Comparison of ENCODE assay signal across 1 cellular context in the genomic region with DNA sequence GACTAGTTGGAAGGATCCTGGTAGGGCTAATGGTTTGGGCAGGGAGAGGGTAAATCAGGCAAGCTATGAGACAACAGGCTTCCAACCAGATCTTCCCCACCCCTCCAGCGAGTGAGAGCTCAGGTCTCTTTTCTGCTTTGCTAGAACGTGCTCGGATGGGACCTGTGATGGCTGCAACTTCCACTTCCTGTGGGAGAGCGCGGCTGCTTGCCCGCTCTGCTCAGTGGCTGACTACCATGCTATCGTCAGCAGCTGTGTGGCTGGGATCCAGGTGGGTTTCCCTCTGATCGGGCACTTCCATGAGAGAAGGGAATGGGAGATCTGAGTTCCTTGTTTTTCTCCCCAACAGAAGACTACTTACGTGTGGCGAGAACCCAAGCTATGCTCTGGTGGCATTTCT.
TF ChIP-seq lines count a peak whose summit lies in the region.

No MANE protein-coding gene starts in this region.

TF ChIP-seq in GM23338, 12 proteins besides CTCF, POLR2A, EP300 and RAD21 (continued from another document):
- TF ChIP-seq EZH2phosphoT487 (IDR thresholded peaks at IDR 0.05; ENCODE audit: unreplicated experiment), result no peak
- TF ChIP-seq STAT1 (IDR thresholded peaks at IDR 0.05; ENCODE audit: unreplicated experiment), result no peak
- TF ChIP-seq, protein P1, sequence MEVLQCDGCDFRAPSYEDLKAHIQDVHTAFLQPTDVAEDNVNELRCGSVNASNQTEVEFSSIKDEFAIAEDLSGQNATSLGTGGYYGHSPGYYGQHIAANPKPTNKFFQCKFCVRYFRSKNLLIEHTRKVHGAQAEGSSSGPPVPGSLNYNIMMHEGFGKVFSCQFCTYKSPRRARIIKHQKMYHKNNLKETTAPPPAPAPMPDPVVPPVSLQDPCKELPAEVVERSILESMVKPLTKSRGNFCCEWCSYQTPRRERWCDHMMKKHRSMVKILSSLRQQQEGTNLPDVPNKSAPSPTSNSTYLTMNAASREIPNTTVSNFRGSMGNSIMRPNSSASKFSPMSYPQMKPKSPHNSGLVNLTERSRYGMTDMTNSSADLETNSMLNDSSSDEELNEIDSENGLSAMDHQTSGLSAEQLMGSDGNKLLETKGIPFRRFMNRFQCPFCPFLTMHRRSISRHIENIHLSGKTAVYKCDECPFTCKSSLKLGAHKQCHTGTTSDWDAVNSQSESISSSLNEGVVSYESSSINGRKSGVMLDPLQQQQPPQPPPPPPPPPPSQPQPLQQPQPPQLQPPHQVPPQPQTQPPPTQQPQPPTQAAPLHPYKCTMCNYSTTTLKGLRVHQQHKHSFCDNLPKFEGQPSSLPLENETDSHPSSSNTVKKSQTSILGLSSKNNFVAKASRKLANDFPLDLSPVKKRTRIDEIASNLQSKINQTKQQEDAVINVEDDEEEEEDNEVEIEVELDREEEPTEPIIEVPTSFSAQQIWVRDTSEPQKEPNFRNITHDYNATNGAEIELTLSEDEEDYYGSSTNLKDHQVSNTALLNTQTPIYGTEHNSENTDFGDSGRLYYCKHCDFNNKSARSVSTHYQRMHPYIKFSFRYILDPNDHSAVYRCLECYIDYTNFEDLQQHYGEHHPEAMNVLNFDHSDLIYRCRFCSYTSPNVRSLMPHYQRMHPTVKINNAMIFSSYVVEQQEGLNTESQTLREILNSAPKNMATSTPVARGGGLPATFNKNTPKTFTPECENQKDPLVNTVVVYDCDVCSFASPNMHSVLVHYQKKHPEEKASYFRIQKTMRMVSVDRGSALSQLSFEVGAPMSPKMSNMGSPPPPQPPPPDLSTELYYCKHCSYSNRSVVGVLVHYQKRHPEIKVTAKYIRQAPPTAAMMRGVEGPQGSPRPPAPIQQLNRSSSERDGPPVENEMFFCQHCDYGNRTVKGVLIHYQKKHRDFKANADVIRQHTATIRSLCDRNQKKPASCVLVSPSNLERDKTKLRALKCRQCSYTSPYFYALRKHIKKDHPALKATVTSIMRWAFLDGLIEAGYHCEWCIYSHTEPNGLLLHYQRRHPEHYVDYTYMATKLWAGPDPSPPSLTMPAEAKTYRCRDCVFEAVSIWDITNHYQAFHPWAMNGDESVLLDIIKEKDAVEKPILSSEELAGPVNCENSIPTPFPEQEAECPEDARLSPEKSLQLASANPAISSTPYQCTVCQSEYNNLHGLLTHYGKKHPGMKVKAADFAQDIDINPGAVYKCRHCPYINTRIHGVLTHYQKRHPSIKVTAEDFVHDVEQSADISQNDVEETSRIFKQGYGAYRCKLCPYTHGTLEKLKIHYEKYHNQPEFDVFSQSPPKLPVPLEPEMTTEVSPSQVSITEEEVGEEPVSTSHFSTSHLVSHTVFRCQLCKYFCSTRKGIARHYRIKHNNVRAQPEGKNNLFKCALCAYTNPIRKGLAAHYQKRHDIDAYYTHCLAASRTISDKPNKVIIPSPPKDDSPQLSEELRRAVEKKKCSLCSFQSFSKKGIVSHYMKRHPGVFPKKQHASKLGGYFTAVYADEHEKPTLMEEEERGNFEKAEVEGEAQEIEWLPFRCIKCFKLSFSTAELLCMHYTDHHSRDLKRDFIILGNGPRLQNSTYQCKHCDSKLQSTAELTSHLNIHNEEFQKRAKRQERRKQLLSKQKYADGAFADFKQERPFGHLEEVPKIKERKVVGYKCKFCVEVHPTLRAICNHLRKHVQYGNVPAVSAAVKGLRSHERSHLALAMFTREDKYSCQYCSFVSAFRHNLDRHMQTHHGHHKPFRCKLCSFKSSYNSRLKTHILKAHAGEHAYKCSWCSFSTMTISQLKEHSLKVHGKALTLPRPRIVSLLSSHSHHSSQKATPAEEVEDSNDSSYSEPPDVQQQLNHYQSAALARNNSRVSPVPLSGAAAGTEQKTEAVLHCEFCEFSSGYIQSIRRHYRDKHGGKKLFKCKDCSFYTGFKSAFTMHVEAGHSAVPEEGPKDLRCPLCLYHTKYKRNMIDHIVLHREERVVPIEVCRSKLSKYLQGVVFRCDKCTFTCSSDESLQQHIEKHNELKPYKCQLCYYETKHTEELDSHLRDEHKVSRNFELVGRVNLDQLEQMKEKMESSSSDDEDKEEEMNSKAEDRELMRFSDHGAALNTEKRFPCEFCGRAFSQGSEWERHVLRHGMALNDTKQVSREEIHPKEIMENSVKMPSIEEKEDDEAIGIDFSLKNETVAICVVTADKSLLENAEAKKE (CRISPR knock-in tag; IDR thresholded peaks at IDR 0.05), result no peak
- no peak for TF ChIP-seq JUNB (IDR thresholded peaks at IDR 0.05; ENCODE audit: unreplicated experiment)
- TF ChIP-seq, protein P2, sequence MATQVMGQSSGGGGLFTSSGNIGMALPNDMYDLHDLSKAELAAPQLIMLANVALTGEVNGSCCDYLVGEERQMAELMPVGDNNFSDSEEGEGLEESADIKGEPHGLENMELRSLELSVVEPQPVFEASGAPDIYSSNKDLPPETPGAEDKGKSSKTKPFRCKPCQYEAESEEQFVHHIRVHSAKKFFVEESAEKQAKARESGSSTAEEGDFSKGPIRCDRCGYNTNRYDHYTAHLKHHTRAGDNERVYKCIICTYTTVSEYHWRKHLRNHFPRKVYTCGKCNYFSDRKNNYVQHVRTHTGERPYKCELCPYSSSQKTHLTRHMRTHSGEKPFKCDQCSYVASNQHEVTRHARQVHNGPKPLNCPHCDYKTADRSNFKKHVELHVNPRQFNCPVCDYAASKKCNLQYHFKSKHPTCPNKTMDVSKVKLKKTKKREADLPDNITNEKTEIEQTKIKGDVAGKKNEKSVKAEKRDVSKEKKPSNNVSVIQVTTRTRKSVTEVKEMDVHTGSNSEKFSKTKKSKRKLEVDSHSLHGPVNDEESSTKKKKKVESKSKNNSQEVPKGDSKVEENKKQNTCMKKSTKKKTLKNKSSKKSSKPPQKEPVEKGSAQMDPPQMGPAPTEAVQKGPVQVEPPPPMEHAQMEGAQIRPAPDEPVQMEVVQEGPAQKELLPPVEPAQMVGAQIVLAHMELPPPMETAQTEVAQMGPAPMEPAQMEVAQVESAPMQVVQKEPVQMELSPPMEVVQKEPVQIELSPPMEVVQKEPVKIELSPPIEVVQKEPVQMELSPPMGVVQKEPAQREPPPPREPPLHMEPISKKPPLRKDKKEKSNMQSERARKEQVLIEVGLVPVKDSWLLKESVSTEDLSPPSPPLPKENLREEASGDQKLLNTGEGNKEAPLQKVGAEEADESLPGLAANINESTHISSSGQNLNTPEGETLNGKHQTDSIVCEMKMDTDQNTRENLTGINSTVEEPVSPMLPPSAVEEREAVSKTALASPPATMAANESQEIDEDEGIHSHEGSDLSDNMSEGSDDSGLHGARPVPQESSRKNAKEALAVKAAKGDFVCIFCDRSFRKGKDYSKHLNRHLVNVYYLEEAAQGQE (IDR thresholded peaks at IDR 0.05; ENCODE audit: unreplicated experiment), result no peak
- no peak for TF ChIP-seq POLR2AphosphoS5 (IDR thresholded peaks at IDR 0.05; ENCODE audit: low read depth)
TF ChIP-seq in GM23338: peak in this region for 0.
